Comparison of ENCODE assay signal across 8 cellular contexts in the genomic region with DNA sequence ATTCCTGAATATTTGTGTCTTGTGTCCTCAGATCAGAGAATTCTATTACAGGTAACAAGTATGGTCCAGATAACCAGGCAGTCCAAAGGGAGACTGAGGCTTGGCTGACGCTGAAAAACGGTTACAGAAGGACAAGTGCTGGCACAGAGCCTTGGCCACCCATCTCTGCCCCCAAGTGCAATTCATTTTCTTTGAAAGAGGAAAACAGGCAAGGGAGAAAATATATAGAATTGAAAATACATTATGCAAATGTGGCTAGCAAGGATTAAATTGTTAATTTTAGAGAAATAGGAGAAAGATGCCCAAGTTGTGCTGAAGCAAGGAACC. TPM values are rescaled to one million over a fixed set of nuclear protein-coding genes. Genes with fewer than 3 reads are reported as not detected.
DNase-seq lines count a peak whose midpoint lies in the region; ATAC-seq, FAIRE-seq and TF ChIP-seq lines count a peak whose summit lies in the region.

No MANE protein-coding gene starts in this region.

- peak overlapping the region; percentile 79 for H3K4me3 Mint-ChIP-seq in activated naive CD8-positive, alpha-beta T cell treated with anti-CD3 and anti-CD28 coated beads, Interleukin-2, amount 50 U/mL, for 24 hours

- WGBS in SK-N-SH (ENCODE audit: low lambda C conversion rate), result 94% methylated on average over 2 of the region's 2 CpGs

- no peaks in the 10 kb centered on the region for H3K9me3 Mint-ChIP-seq in activated naive CD8-positive, alpha-beta T cell treated with anti-CD3 and anti-CD28 coated beads, Interleukin-2, amount 50 U/mL, for 24 hours

- H3K36me3 Mint-ChIP-seq in activated naive CD8-positive, alpha-beta T cell treated with anti-CD3 and anti-CD28 coated beads, Interleukin-2, amount 50 U/mL, for 24 hours (ENCODE audit: low read depth), result no peaks in the 10 kb centered on the region

- POLR2A ChIA-PET in SK-N-SH (lab: Yijun Ruan, JAX), result no interaction called here

- H3K4me2 ChIP-seq in SK-N-SH, result peak overlapping the region; percentile 77

- peaks cover 7 to 12% of the 10 kb centered on the region in 2 experiments for H3K36me3 ChIP-seq in SK-N-SH (replicated peaks in 1 of 2; ENCODE audit: control insufficient read depth in 1 of 2, insufficient read depth in 2 of 2, low read length in 1 of 2)
- peaks cover 0 to 5% of the 10 kb centered on the region in 2 donors for H3K36me3 ChIP-seq in kidney (ENCODE audit: control insufficient read depth in 1 of 2, insufficient read depth in 2 of 2, low read length in 2 of 2)
- peaks cover 5 to 11% (median 8%) of the 10 kb centered on the region in 5 donors for H3K36me3 ChIP-seq in subcutaneous abdominal adipose tissue (ENCODE audit: control insufficient read depth in 5 of 5, insufficient read depth in 5 of 5, low read length in 5 of 5)
- H3K36me3 ChIP-seq in mucosa of descending colon (ENCODE audit: low read depth), result no peaks in the 10 kb centered on the region

- TF ChIP-seq CTCF in SK-N-SH (IDR thresholded peaks at IDR 0.05), result no peak
- no peak for TF ChIP-seq CTCF in kidney (IDR thresholded peaks at IDR 0.05; ENCODE audit: borderline replicate concordance, extremely low read depth, insufficient read depth)
- TF ChIP-seq CTCF in mucosa of descending colon (IDR thresholded peaks at IDR 0.05), result no peak

- peaks cover 26% of the 10 kb centered on the region for H3K79me2 ChIP-seq in SK-N-SH (ENCODE audit: insufficient read depth)

- intact Hi-C loops in kidney (cut with DNase I), result no loop called here
- intact Hi-C loops in mucosa of descending colon (cut with DNase I, micrococcal nuclease), result loop anchor here in 1 of 2 donors (5.0 kb wide), 2 partner anchors 119 to 134 kb away; no protein-coding TSS in a partner anchor

- H3K4me3 ChIP-seq in SK-N-SH (ENCODE audit: low read depth in 2 of 2, low read length in 1 of 2) (peak overlapping the region; percentile 65 to 88), kidney (ENCODE audit: low read length in 2 of 2) (peak overlapping the region; percentile 59 to 60), subcutaneous abdominal adipose tissue (ENCODE audit: low read depth in 1 of 5, low read length in 5 of 5) (peak overlapping the region; percentile 68 to 88 (median 70)), mucosa of descending colon (no peak overlapping the region)

- peaks cover 15% of the 10 kb centered on the region for H3F3A ChIP-seq in SK-N-SH (replicated peaks; ENCODE audit: insufficient read depth)

- H3K9ac ChIP-seq in SK-N-SH, result no peak overlapping the region
- H3K9ac ChIP-seq in kidney (ENCODE audit: low read length in 2 of 2), result peak overlapping the region; percentile 26 to 43
- peak overlapping the region; percentile 1 to 84 (median 77) for H3K9ac ChIP-seq in subcutaneous abdominal adipose tissue (ENCODE audit: low read length in 5 of 5)

- H3K4me1 Mint-ChIP-seq in activated naive CD8-positive, alpha-beta T cell treated with anti-CD3 and anti-CD28 coated beads, Interleukin-2, amount 50 U/mL, for 24 hours, result peaks cover 13% of the 10 kb centered on the region

- no peaks in the 10 kb centered on the region for H4K20me1 ChIP-seq in SK-N-SH (ENCODE audit: insufficient read depth)

- peaks cover 39% of the 10 kb centered on the region for H3K27me3 Mint-ChIP-seq in activated naive CD8-positive, alpha-beta T cell treated with anti-CD3 and anti-CD28 coated beads, Interleukin-2, amount 50 U/mL, for 24 hours

- H3K4me1 ChIP-seq in SK-N-SH (ENCODE audit: control insufficient read depth in 1 of 2, insufficient read depth in 2 of 2, low read depth in 1 of 2, low read length in 1 of 2) (peaks cover 20 to 21% of the 10 kb centered on the region in 2 experiments; a peak in 3 of 4 replicates), kidney (ENCODE audit: control insufficient read depth in 1 of 2, insufficient read depth in 1 of 2, low read depth in 1 of 2, low read length in 2 of 2) (peaks cover 29 to 37% of the 10 kb centered on the region in 2 donors), subcutaneous abdominal adipose tissue (ENCODE audit: control insufficient read depth in 5 of 5, insufficient read depth in 5 of 5, low read length in 5 of 5) (peaks cover 15 to 62% (median 59%) of the 10 kb centered on the region in 5 donors), mucosa of descending colon (ENCODE audit: low read depth) (peaks cover 38% of the 10 kb centered on the region)

- no peak for TF ChIP-seq RAD21 in SK-N-SH (IDR thresholded peaks at IDR 0.05; ENCODE audit: low read length)

- ATAC-seq in SK-N-SH treated with all-trans-retinoic acid at 6 μM for 48 hours (no peak), mucosa of descending colon (no peak)
- no peak for ATAC-seq in activated naive CD8-positive, alpha-beta T cell treated with anti-CD3 and anti-CD28 coated beads, Interleukin-2, amount 50 U/mL, for 24 hours

- DNase-seq in SK-N-SH (no peak), kidney (no peak), NCI-H146 treated with DMSO at 0.1 percent for 48 hours (lab: John Stamatoyannopoulos, UW; ENCODE audit: unreplicated experiment) (no peak), NCI-H1417 (lab: John Stamatoyannopoulos, UW) (no peak), mucosa of descending colon (no peak)
- DNase-seq in activated naive CD8-positive, alpha-beta T cell treated with anti-CD3 and anti-CD28 coated beads, Interleukin-2, amount 50 U/mL, for 24 hours, result no peak

- TF ChIP-seq EP300 in SK-N-SH (IDR thresholded peaks at IDR 0.05; ENCODE audit: borderline replicate concordance in 1 of 2, low read depth in 1 of 2, low read length in 1 of 2), result no peak

- no peak overlapping the region for H3K27ac Mint-ChIP-seq in activated naive CD8-positive, alpha-beta T cell treated with anti-CD3 and anti-CD28 coated beads, Interleukin-2, amount 50 U/mL, for 24 hours

- no peaks in the 10 kb centered on the region for H3K9me3 ChIP-seq in SK-N-SH
- H3K9me3 ChIP-seq in kidney (ENCODE audit: control insufficient read depth in 1 of 2, low read length in 2 of 2), result no peaks in the 10 kb centered on the region
- H3K9me3 ChIP-seq in subcutaneous abdominal adipose tissue (ENCODE audit: control insufficient read depth in 5 of 5, low read length in 5 of 5), result no peaks in the 10 kb centered on the region
- H3K9me3 ChIP-seq in mucosa of descending colon, result no peaks in the 10 kb centered on the region

- no peak overlapping the region; the same call in 1 of the 2 replicates for H2AFZ ChIP-seq in SK-N-SH (ENCODE audit: low read depth)

- no peaks in the 10 kb centered on the region for H3K9me2 ChIP-seq in SK-N-SH

- FAIRE-seq in kidney (lab: Jason Lieb, UNC), result no peak

- H3K27ac ChIP-seq in SK-N-SH (ENCODE audit: low read depth in 2 of 2, low read length in 1 of 2), result no peak overlapping the region
- peak overlapping the region; percentile 55 to 59 for H3K27ac ChIP-seq in kidney (ENCODE audit: low read depth in 2 of 2, low read length in 2 of 2)
- H3K27ac ChIP-seq in subcutaneous abdominal adipose tissue (ENCODE audit: low read depth, low read length), result peak overlapping the region; percentile 99

- CTCF ChIA-PET in SK-N-SH (lab: Yijun Ruan, JAX), result interaction anchor here (0.9 to 14.6 kb wide), 9 partner anchors 10 to 157 kb away, joined by 3 to 252 read pairs (median 3); a partner anchor contains a TSS

- no peaks in the 10 kb centered on the region for H3K27me3 ChIP-seq in SK-N-SH (ENCODE audit: insufficient read depth)
- no peaks in the 10 kb centered on the region for H3K27me3 ChIP-seq in subcutaneous abdominal adipose tissue (ENCODE audit: control insufficient read depth in 5 of 5, insufficient read depth in 4 of 5, low read length in 5 of 5)

TF ChIP-seq in SK-N-SH, 30 proteins besides CTCF, POLR2A, EP300 and RAD21 (continues in another document):
- TF ChIP-seq, protein P1, sequence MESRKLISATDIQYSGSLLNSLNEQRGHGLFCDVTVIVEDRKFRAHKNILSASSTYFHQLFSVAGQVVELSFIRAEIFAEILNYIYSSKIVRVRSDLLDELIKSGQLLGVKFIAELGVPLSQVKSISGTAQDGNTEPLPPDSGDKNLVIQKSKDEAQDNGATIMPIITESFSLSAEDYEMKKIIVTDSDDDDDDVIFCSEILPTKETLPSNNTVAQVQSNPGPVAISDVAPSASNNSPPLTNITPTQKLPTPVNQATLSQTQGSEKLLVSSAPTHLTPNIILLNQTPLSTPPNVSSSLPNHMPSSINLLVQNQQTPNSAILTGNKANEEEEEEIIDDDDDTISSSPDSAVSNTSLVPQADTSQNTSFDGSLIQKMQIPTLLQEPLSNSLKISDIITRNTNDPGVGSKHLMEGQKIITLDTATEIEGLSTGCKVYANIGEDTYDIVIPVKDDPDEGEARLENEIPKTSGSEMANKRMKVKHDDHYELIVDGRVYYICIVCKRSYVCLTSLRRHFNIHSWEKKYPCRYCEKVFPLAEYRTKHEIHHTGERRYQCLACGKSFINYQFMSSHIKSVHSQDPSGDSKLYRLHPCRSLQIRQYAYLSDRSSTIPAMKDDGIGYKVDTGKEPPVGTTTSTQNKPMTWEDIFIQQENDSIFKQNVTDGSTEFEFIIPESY (IDR thresholded peaks at IDR 0.05; ENCODE audit: borderline replicate concordance, low read depth), result no peak
- TF ChIP-seq JUND (IDR thresholded peaks at IDR 0.05), result no peak

TF ChIP-seq in SK-N-SH treated with all-trans-retinoic acid at 6 μM for 48 hours, 23 proteins besides CTCF, POLR2A, EP300 and RAD21 (continues in another document):
- TF ChIP-seq ISL1 (CRISPR knock-in tag; IDR thresholded peaks at IDR 0.05), result no peak
- TF ChIP-seq, protein P2, sequence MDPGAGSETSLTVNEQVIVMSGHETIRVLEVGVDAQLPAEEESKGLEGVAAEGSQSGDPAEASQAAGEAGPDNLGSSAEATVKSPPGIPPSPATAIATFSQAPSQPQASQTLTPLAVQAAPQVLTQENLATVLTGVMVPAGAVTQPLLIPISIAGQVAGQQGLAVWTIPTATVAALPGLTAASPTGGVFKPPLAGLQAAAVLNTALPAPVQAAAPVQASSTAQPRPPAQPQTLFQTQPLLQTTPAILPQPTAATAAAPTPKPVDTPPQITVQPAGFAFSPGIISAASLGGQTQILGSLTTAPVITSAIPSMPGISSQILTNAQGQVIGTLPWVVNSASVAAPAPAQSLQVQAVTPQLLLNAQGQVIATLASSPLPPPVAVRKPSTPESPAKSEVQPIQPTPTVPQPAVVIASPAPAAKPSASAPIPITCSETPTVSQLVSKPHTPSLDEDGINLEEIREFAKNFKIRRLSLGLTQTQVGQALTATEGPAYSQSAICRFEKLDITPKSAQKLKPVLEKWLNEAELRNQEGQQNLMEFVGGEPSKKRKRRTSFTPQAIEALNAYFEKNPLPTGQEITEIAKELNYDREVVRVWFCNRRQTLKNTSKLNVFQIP (CRISPR knock-in tag; IDR thresholded peaks at IDR 0.05; ENCODE audit: borderline replicate concordance, low read depth), result no peak

RNA-seq across cellular contexts. Expression of a gene that starts 1.2 kb away (rescaled TPM):
- polyA plus RNA-seq in SK-N-SH (2012; rRNA removed) (8.5 and 13.7 TPM in 2 replicates), kidney (ENCODE audit: insufficient read depth, low read depth, low replicate concordance) (33.5 TPM)
- polyA plus RNA-seq in SK-N-SH (2012; cell fraction: cytosol; rRNA removed), result 11.2 and 12.1 TPM in 2 replicates
- polyA plus RNA-seq in SK-N-SH (2012; cell fraction: nucleus; rRNA removed), result 5.4 and 9.9 TPM in 2 replicates
- total RNA-seq in kidney (169 TPM), mucosa of descending colon (100 to 1,000 TPM in 2 of 3 donors, 10 to 100 TPM in 1; 89.8 to 109 (median 107) TPM)

RNA-seq across cellular contexts. Expression of a gene that starts 29.8 kb away (rescaled TPM):
- polyA plus RNA-seq in SK-N-SH (2012; rRNA removed) (118 and 139 TPM in 2 replicates), kidney (ENCODE audit: insufficient read depth, low read depth, low replicate concordance) (91.1 TPM)
- polyA plus RNA-seq in SK-N-SH (2012; cell fraction: cytosol; rRNA removed), result 136 and 148 TPM in 2 replicates
- polyA plus RNA-seq in SK-N-SH (2012; cell fraction: nucleus; rRNA removed), result 47.4 and 81.0 TPM in 2 replicates
- total RNA-seq in kidney (71.4 TPM), mucosa of descending colon (100 to 1,000 TPM in 1 of 3 donors, 10 to 100 TPM in 2; 67.9 to 103 (median 71.0) TPM)

Comparison
In these comparisons a context has a peak if more than half of its experiments do, and no peak if none do; other contexts are left out.
1. H3K27ac ChIP-seq: peak in kidney (2 of 2) and subcutaneous abdominal adipose tissue (single experiment); none in SK-N-SH (0 of 2).